14 cellular contexts compared by ENCODE assay signal in the genomic region with DNA sequence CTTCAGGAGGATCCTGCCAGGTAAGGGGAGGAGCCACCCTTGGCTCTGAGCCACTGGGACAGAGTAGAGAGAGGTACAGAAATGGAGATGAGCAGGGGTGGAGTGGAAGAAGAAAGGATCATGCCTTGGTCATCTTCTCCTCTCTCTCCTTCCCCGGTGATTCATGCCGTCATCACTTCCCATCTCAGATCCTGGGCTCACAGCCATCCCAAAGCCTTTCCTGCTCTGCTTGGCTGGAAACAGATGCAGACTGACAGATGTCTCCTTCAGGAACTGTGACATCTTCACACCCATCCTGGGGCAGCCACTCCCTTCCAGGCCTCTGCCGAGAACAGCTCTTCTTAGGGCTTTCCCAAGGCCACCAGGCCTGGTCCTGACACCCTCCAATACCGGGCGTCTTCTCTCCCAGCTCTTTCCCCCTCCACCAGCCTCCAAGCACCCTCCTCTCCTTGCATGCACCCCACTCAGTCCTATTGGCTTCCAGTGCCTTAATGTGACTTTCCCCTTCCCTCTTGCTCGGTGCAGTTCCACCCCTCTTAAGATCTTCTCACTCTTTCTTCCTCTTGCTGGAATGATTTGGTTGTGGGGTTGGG. TPM values are rescaled to one million over a fixed set of nuclear protein-coding genes. Genes with fewer than 3 reads are reported as not detected.
A peak's percentile ranks its signal among the peaks of the same experiment; 100 is the strongest.
DNase-seq lines count a peak whose midpoint lies in the region; ATAC-seq and TF ChIP-seq lines count a peak whose summit lies in the region.
"Had no signal": no experiment of that assay in that cellular context is flagged by ENCODE, and none has a peak within 500 bp of the region (broad histone marks: within the 10 kb centered on the region; RNA-seq: fewer than 3 reads in every experiment).

No MANE protein-coding gene starts in this region.

- H3K4me1 Mint-ChIP-seq in activated T-helper 17 cell treated with anti-CD3 and anti-CD28 coated beads, Interleukin-2, amount 50 U/mL, for 72 hours, result no peaks in the 10 kb centered on the region

- DNase-seq in DMS53 (lab: John Stamatoyannopoulos, UW), result peak; percentile 32
- no peak for DNase-seq in DMS53 treated with DMSO at 0.1 percent for 48 hours (lab: John Stamatoyannopoulos, UW; ENCODE audit: unreplicated experiment)
- peak; percentile 82 for DNase-seq in RWPE1 (ENCODE audit: low spot score)
- DNase-seq in fibroblast of the conjunctiva (ENCODE audit: low read depth), result peak; percentile 14
- peak; percentile 74 for DNase-seq in stromal cell of bone marrow (ENCODE audit: low read depth)
- DNase-seq in SHP77 treated with DMSO at 0.1 percent for 48 hours (lab: John Stamatoyannopoulos, UW), result no peak
- DNase-seq: effector CD4-positive, alpha-beta T cell; NCI-H82 had no signal

- no peak overlapping the region for H3K4me3 Mint-ChIP-seq in activated T-helper 17 cell treated with anti-CD3 and anti-CD28 coated beads, Interleukin-2, amount 50 U/mL, for 72 hours
- H3K4me3 Mint-ChIP-seq: activated T-helper 1 cell treated with anti-CD3 and anti-CD28 coated beads, Interleukin-12 subunit alpha, Interleukin-12 subunit beta, Interleukin-2, Interleukin-4 antibody, amounts not matched to agents 30 ng/mL and 10 ng/mL and 1 ng/mL, durations not matched to agents 14 hours and 24 hours and 36 hours had no signal

- H3K27me3 Mint-ChIP-seq in activated T-helper 17 cell treated with anti-CD3 and anti-CD28 coated beads, Interleukin-2, amount 50 U/mL, for 72 hours, result no peaks in the 10 kb centered on the region

- POLR2A ChIA-PET in RWPE1 (lab: Yijun Ruan, JAX; ENCODE audit: low non-redundant PET), result no interaction called here

- ATAC-seq in HG02610 (IDR thresholded peaks at IDR 0.05; ENCODE audit: unreplicated experiment), result no peak
- ATAC-seq in activated T-helper 17 cell treated with anti-CD3 and anti-CD28 coated beads, Interleukin-2, amount 50 U/mL, for 72 hours (replicated peaks), result no peak

- TF ChIP-seq CTCF in RWPE1 (conservative IDR thresholded peaks at IDR 0.05; ENCODE audit: low read depth), result no peak

- CTCF ChIA-PET in RWPE1 (lab: Yijun Ruan, JAX), result interaction anchor here (0.7 kb wide), 1 partner anchor 253 kb away, joined by 3 read pairs; no protein-coding TSS in a partner anchor

- H3K27ac ChIP-seq in RWPE1, result peak overlapping the region; percentile 61
- H3K27ac ChIP-seq: 22Rv1, KMS-11 had no signal

- H3K36me3 Mint-ChIP-seq in activated T-helper 17 cell treated with anti-CD3 and anti-CD28 coated beads, Interleukin-2, amount 50 U/mL, for 72 hours (ENCODE audit: low read depth), result no peaks in the 10 kb centered on the region

- no peaks in the 10 kb centered on the region for H3K9me3 Mint-ChIP-seq in activated T-helper 17 cell treated with anti-CD3 and anti-CD28 coated beads, Interleukin-2, amount 50 U/mL, for 72 hours
- H3K9me3 Mint-ChIP-seq: activated T-helper 1 cell treated with anti-CD3 and anti-CD28 coated beads, Interleukin-12 subunit alpha, Interleukin-12 subunit beta, Interleukin-2, Interleukin-4 antibody, amounts not matched to agents 30 ng/mL and 10 ng/mL and 1 ng/mL, durations not matched to agents 14 hours and 24 hours and 36 hours had no signal

- no peak overlapping the region for H3K27ac Mint-ChIP-seq in activated T-helper 17 cell treated with anti-CD3 and anti-CD28 coated beads, Interleukin-2, amount 50 U/mL, for 72 hours
- H3K27ac Mint-ChIP-seq: activated T-helper 1 cell treated with anti-CD3 and anti-CD28 coated beads, Interleukin-12 subunit alpha, Interleukin-12 subunit beta, Interleukin-2, Interleukin-4 antibody, amounts not matched to agents 30 ng/mL and 10 ng/mL and 1 ng/mL, durations not matched to agents 14 hours and 24 hours and 36 hours had no signal

RNA-seq across cellular contexts. Expression of gene TNP1, which starts 58.3 kb away (rescaled TPM):
- not detected for total RNA-seq in activated T-helper 17 cell treated with anti-CD3 and anti-CD28 coated beads, Interleukin-2, amount 50 U/mL, for 72 hours
- total RNA-seq: activated T-helper 1 cell treated with anti-CD3 and anti-CD28 coated beads, Interleukin-12 subunit alpha, Interleukin-12 subunit beta, Interleukin-2, Interleukin-4 antibody, amounts not matched to agents 30 ng/mL and 10 ng/mL and 1 ng/mL, durations not matched to agents 14 hours and 24 hours and 36 hours; skeletal muscle tissue had no signal

Comparison
In these comparisons a context has a peak if more than half of its experiments do, and no peak if none do; other contexts are left out.
1. DNase-seq: peak in DMS53 (single experiment), RWPE1 (single experiment), fibroblast of the conjunctiva (single experiment) and stromal cell of bone marrow (single experiment); none in DMS53 treated with DMSO at 0.1 percent for 48 hours (single experiment) and SHP77 treated with DMSO at 0.1 percent for 48 hours (single experiment).